ENCODE assay signal across 8 cellular contexts in the genomic region with DNA sequence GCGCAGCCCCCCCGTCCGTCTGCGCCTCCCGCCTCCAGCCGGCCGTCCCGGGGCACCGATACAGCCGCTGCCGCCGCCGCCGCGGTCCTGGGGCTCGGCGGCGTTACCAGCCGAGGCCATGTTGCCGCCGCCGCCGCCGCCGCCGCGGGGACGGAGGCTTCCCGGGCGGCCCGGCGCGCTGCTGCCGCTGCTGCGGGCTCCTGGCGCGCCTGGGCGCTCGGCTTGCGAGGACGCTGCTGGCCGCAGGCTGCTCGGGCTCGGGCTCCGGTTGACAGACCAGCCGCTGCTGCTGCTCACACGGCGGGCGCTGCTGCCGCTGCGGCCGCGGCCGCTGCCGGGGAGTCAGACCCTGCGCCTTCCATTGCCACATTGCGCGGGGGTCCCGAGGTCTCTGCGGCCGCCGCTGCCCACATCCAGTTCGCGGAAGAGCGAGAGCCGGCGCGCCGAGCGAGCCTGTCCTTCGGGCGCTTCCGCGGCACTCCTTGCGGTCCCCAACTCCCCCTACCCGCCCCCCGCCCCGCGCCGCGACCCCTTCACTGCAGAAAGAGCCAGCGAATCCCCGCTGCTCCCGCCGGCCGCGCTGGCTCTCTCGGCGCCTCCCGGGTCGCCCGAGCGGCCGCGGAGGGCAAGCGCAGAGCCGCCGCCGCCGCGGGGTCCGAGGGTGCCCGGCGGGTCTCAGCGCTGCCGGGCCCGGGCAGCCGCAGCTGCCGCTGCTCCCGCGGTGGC. TPM values are rescaled to one million over a fixed set of nuclear protein-coding genes. Genes with fewer than 3 reads are reported as not detected.
DNase-seq lines count a peak whose midpoint lies in the region; ATAC-seq and TF ChIP-seq lines count a peak whose summit lies in the region.

No MANE protein-coding gene starts in this region.

- peaks cover 48% of the 10 kb centered on the region for H3K4me1 Mint-ChIP-seq in activated T-cell treated with anti-CD3 and anti-CD28 coated beads, Interleukin-2, amount 50 U/mL, for 4 hours (ENCODE audit: low read depth)

- H4K20me1 ChIP-seq in BLaER1: peaks cover 20% of the 10 kb centered on the region

- H3K36me3 ChIP-seq in BLaER1 (no peaks in the 10 kb centered on the region), HEK293 (ENCODE audit: control insufficient read depth in 2 of 2, insufficient read depth in 1 of 2, low read length in 2 of 2) (peaks cover 0 to under 1% of the 10 kb centered on the region in 2 experiments; a peak in 1 of 3 replicates), sigmoid colon (no peaks in the 10 kb centered on the region)

- H3K4me3 Mint-ChIP-seq in activated T-cell treated with anti-CD3 and anti-CD28 coated beads, Interleukin-2, amount 50 U/mL, for 4 hours: peak overlapping the region; percentile 95

- H3K27ac ChIP-seq in BLaER1 (peak overlapping the region; percentile 95), HEK293 (ENCODE audit: extremely low read depth, low read depth, low read length) (peak overlapping the region; percentile 99), sigmoid colon (peak overlapping the region; percentile 88 to 96 (median 93))

- H3K4me1 ChIP-seq in BLaER1: peaks cover 47% of the 10 kb centered on the region
- peaks cover 9% of the 10 kb centered on the region for H3K4me1 ChIP-seq in HEK293 (ENCODE audit: control insufficient read depth, insufficient read depth, low read length)
- peaks cover 0 to 33% (median 21%) of the 10 kb centered on the region in 4 donors for H3K4me1 ChIP-seq in sigmoid colon

- H3K27me3 ChIP-seq in BLaER1: peaks cover 43% of the 10 kb centered on the region
- H3K27me3 ChIP-seq in sigmoid colon: no peaks in the 10 kb centered on the region

- TF ChIP-seq POLR2A in sigmoid colon (IDR thresholded peaks at IDR 0.05): no peak

- ATAC-seq in activated T-cell treated with anti-CD3 and anti-CD28 coated beads, Interleukin-2, amount 50 U/mL, for 4 hours: peak; percentile 4 to 8
- ATAC-seq in HG02623 (IDR thresholded peaks at IDR 0.05; ENCODE audit: unreplicated experiment): no peak

- peak overlapping the region; percentile 95 for H3K9ac ChIP-seq in BLaER1

- H3K4me2 ChIP-seq in BLaER1: peak overlapping the region; percentile 89

- H3K9me3 ChIP-seq in BLaER1 (no peaks in the 10 kb centered on the region), HEK293 (ENCODE audit: control insufficient read depth, insufficient read depth, low read depth, low read length) (no peaks in the 10 kb centered on the region), sigmoid colon (no peaks in the 10 kb centered on the region)

- H3K4me3 ChIP-seq in BLaER1: peak overlapping the region; percentile 90
- H3K4me3 ChIP-seq in HEK293 (ENCODE audit: low read depth, low read length): peak overlapping the region; percentile 81
- peak overlapping the region; percentile 58 to 86 (median 76) for H3K4me3 ChIP-seq in sigmoid colon

- WGBS in sigmoid colon, 2 donors: 0 to 1% methylated on average over 111 of the region's 111 CpGs

- DNase-seq in activated T-cell treated with anti-CD3 and anti-CD28 coated beads, Interleukin-2, amount 50 U/mL, for 4 hours: no peak
- peak; percentile 23 for DNase-seq in germinal center (ENCODE audit: low spot score)
- no peak for DNase-seq in sigmoid colon
- no peak for DNase-seq in NCI-H1048 (lab: John Stamatoyannopoulos, UW)
- DNase-seq in NCI-H1694 treated with DMSO at 0.1 percent for 48 hours (lab: John Stamatoyannopoulos, UW): no peak

- CTCF ChIA-PET in HEK293 (lab: Yijun Ruan, JAX): interaction anchor here (1.0 kb wide), 1 partner anchor 9 kb away, joined by 3 read pairs; no protein-coding TSS in a partner anchor

- TF ChIP-seq CTCF in HEK293 (tag by site-specific recombination; IDR thresholded peaks at IDR 0.05) (no peak), sigmoid colon (IDR thresholded peaks at IDR 0.05) (no peak)

- H3K36me3 Mint-ChIP-seq in activated T-cell treated with anti-CD3 and anti-CD28 coated beads, Interleukin-2, amount 50 U/mL, for 4 hours (ENCODE audit: insufficient read depth): no peaks in the 10 kb centered on the region

- POLR2A ChIA-PET in HEK293 (lab: Yijun Ruan, JAX): interaction anchor here (0.6 to 1.8 kb wide), 13 partner anchors 10 to 718 kb away, joined by 3 to 12 read pairs (median 5); a partner anchor contains a TSS

- TF ChIP-seq EP300 in sigmoid colon (IDR thresholded peaks at IDR 0.05): no peak

- H3K9me3 Mint-ChIP-seq in activated T-cell treated with anti-CD3 and anti-CD28 coated beads, Interleukin-2, amount 50 U/mL, for 4 hours: no peaks in the 10 kb centered on the region

- H3K27me3 Mint-ChIP-seq in activated T-cell treated with anti-CD3 and anti-CD28 coated beads, Interleukin-2, amount 50 U/mL, for 4 hours (ENCODE audit: low read depth): peaks cover 19% of the 10 kb centered on the region

- intact Hi-C loops in sigmoid colon (cut with DNase I): loop anchor here (2.0 to 5.0 kb wide), 2 partner anchors 366 to 709 kb away; a partner anchor contains a TSS

TF ChIP-seq in HEK293, 187 proteins besides CTCF, POLR2A, EP300 and RAD21:
- TF ChIP-seq, protein P1, sequence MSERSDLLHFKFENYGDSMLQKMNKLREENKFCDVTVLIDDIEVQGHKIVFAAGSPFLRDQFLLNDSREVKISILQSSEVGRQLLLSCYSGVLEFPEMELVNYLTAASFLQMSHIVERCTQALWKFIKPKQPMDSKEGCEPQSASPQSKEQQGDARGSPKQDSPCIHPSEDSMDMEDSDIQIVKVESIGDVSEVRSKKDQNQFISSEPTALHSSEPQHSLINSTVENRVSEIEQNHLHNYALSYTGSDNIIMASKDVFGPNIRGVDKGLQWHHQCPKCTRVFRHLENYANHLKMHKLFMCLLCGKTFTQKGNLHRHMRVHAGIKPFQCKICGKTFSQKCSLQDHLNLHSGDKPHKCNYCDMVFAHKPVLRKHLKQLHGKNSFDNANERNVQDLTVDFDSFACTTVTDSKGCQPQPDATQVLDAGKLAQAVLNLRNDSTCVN (tag by site-specific recombination; optimal IDR thresholded peaks at IDR 0.05): peak; percentile 41
- no peak for TF ChIP-seq ZNF555 (tag by site-specific recombination; conservative IDR thresholded peaks at IDR 0.05)
- TF ChIP-seq, protein P2, sequence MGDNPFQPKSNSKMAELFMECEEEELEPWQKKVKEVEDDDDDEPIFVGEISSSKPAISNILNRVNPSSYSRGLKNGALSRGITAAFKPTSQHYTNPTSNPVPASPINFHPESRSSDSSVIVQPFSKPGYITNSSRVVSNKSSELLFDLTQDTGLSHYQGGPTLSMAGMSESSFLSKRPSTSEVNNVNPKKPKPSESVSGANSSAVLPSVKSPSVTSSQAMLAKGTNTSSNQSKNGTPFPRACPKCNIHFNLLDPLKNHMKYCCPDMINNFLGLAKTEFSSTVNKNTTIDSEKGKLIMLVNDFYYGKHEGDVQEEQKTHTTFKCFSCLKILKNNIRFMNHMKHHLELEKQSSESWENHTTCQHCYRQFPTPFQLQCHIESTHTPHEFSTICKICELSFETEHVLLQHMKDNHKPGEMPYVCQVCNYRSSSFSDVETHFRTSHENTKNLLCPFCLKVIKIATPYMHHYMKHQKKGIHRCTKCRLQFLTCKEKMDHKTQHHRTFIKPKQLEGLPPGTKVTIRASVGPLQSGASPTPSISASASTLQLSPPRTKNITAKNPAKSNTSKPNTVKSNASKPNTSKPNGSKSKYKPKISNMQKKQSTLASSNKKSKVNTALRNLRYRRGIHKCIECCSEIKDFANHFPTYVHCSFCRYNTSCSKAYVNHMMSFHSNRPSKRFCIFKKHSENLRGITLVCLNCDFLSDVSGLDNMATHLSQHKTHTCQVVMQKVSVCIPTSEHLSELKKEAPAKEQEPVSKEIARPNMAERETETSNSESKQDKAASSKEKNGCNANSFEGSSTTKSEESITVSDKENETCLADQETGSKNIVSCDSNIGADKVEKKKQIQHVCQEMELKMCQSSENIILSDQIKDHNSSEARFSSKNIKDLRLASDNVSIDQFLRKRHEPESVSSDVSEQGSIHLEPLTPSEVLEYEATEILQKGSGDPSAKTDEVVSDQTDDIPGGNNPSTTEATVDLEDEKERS (tag by site-specific recombination; IDR thresholded peaks at IDR 0.05): no peak
- TF ChIP-seq ZNF707 (tag by site-specific recombination; IDR thresholded peaks at IDR 0.05): no peak
- TF ChIP-seq ZNF561 (tag by site-specific recombination; IDR thresholded peaks at IDR 0.05; ENCODE audit: borderline replicate concordance): no peak
- TF ChIP-seq ZNF112 (tag by site-specific recombination; IDR thresholded peaks at IDR 0.05): no peak
- TF ChIP-seq ZNF549 (tag by site-specific recombination; IDR thresholded peaks at IDR 0.05): no peak

RNA-seq across cellular contexts. Expression of a gene that starts 8.4 kb away (rescaled TPM):
- total RNA-seq in activated T-cell treated with anti-CD3 and anti-CD28 coated beads, Interleukin-2, amount 50 U/mL, for 4 hours: 1 to 10 TPM; 2.5 to 6.1 (median 4.1) TPM
- total RNA-seq in sigmoid colon: 10 to 100 TPM in 1 of 4 donors, 1 to 10 TPM in 3; 7.1 to 10.7 (median 8.7) TPM
- polyA plus RNA-seq in sigmoid colon: 1 to 10 TPM; 2.3 to 7.2 (median 7.0) TPM
